19 cellular contexts compared by ENCODE assay signal in genomic region chr7:79414910-79415309, GRCh38. TPM values are rescaled to one million over a fixed set of nuclear protein-coding genes. Genes with fewer than 3 reads are reported as not detected.
A peak's percentile ranks its signal among the peaks of the same experiment; 100 is the strongest.
DNase-seq lines count a peak whose midpoint lies in the region; ATAC-seq and TF ChIP-seq lines count a peak whose summit lies in the region.
"Had no signal": no experiment of that assay in that cellular context is flagged by ENCODE, and none has a peak within 500 bp of the region (broad histone marks: within the 10 kb centered on the region; RNA-seq: fewer than 3 reads in every experiment).

No MANE protein-coding gene starts in this region.

- H3K4me2 ChIP-seq in GM23248 (ENCODE audit: unreplicated experiment) (no peak overlapping the region), PC-9 (no peak overlapping the region)

- ATAC-seq in sciatic nerve, result no peak
- ATAC-seq in HG02884 (IDR thresholded peaks at IDR 0.05; ENCODE audit: unreplicated experiment), result no peak
- ATAC-seq: SK-N-SH treated with all-trans-retinoic acid at 6 μM for 48 hours had no signal

- no peak for TF ChIP-seq POLR2A in spleen (IDR thresholded peaks at IDR 0.05)

- H3K9me2 ChIP-seq in GM23248 (ENCODE audit: insufficient read depth) (no peaks in the 10 kb centered on the region), PC-9 (ENCODE audit: insufficient read depth) (peaks cover 4% of the 10 kb centered on the region; the same call in 1 of the 2 replicates)

- H3K4me3 ChIP-seq in GM23248, result no peak overlapping the region
- no peak overlapping the region for H3K4me3 ChIP-seq in PC-9
- no peak overlapping the region for H3K4me3 ChIP-seq in fibroblast of mammary gland (ENCODE audit: control insufficient read depth, low read depth, low read length)
- no peak overlapping the region for H3K4me3 ChIP-seq in spleen

- H3K27ac ChIP-seq in GM23248 (no peak overlapping the region), PC-9 (no peak overlapping the region), spleen (peak overlapping the region in 5 of 8 donors; percentile 3 to 50 (median 15))

- DNase-seq in GM23248 (peak; percentile 29), PC-9 (no peak), fibroblast of mammary gland (ENCODE audit: low read depth) (peak; percentile 32), spleen (no peak), SHP77 treated with DMSO at 0.1 percent for 48 hours (lab: John Stamatoyannopoulos, UW) (no peak), sciatic nerve (ENCODE audit: low spot score) (no peak)
- DNase-seq: Calu3, DMS79 treated with DMSO at 0.1 percent for 48 hours, GF-D8, Kasumi-1, MV-4-11, NCI-H1105, NCI-H146, NCI-H2029, NCI-H226, NCI-H510A, NCI-H69 had no signal

- TF ChIP-seq CTCF in PC-9 (conservative IDR thresholded peaks at IDR 0.05), result no peak
- TF ChIP-seq CTCF in fibroblast of mammary gland (conservative IDR thresholded peaks at IDR 0.05; ENCODE audit: control insufficient read depth, insufficient read depth, low read depth, low read length), result no peak
- no peak for TF ChIP-seq CTCF in spleen (IDR thresholded peaks at IDR 0.05 in 8 of 11, conservative IDR thresholded peaks at IDR 0.05 in 3 of 11)

- no peaks in the 10 kb centered on the region for H3K27me3 ChIP-seq in GM23248 (replicated peaks; ENCODE audit: insufficient read depth)
- H3K27me3 ChIP-seq in PC-9 (ENCODE audit: insufficient read depth, low read depth), result no peaks in the 10 kb centered on the region
- H3K27me3 ChIP-seq in spleen (replicated peaks in 1 of 7), result no peaks in the 10 kb centered on the region

- CTCF ChIA-PET in PC-9 (lab: Charles Lee), result no interaction called here

- H3K79me2 ChIP-seq in GM23248 (ENCODE audit: insufficient read depth) (no peaks in the 10 kb centered on the region), PC-9 (ENCODE audit: low read depth) (no peaks in the 10 kb centered on the region)

- POLR2A ChIA-PET in PC-9 (lab: Charles Lee; ENCODE audit: unreplicated experiment), result no interaction called here

- H3K4me1 ChIP-seq in GM23248 (ENCODE audit: insufficient read depth) (peaks cover 4% of the 10 kb centered on the region), PC-9 (replicated peaks; ENCODE audit: insufficient read depth) (no peaks in the 10 kb centered on the region), spleen (no peaks in the 10 kb centered on the region)

- H3F3A ChIP-seq in GM23248 (ENCODE audit: insufficient read depth) (no peaks in the 10 kb centered on the region), PC-9 (ENCODE audit: insufficient read depth, low read depth) (no peaks in the 10 kb centered on the region)

- H2AFZ ChIP-seq in GM23248, result no peak overlapping the region
- H2AFZ ChIP-seq in PC-9, result peak overlapping the region; percentile 4; the same call in 1 of the 2 replicates

- intact Hi-C loops in PC-9 (cut with micrococcal nuclease; ENCODE audit: unreplicated experiment) (no loop called here), spleen (cut with DNase I; ENCODE audit: low total_unique reads) (no loop called here), sciatic nerve (cut with DNase I) (no loop called here)

- BruUV-seq in PC-9 (replicated peaks; lab: Mats Ljungman, UMichigan), result no TSS peak

- H3K36me3 ChIP-seq in GM23248 (ENCODE audit: low read depth) (no peaks in the 10 kb centered on the region), PC-9 (ENCODE audit: low read depth) (no peaks in the 10 kb centered on the region), spleen (no peaks in the 10 kb centered on the region)

- no peak overlapping the region for H3K9ac ChIP-seq in GM23248

- in situ Hi-C loops in GM23248 (cut with MboI), result no loop called here

- H4K20me1 ChIP-seq in GM23248 (ENCODE audit: insufficient read depth) (no peaks in the 10 kb centered on the region), PC-9 (ENCODE audit: insufficient read depth) (no peaks in the 10 kb centered on the region)

- no peaks in the 10 kb centered on the region for H3K9me3 ChIP-seq in GM23248 (ENCODE audit: low read depth)
- no peaks in the 10 kb centered on the region for H3K9me3 ChIP-seq in PC-9 (ENCODE audit: insufficient read depth, low read depth)
- no peaks in the 10 kb centered on the region for H3K9me3 ChIP-seq in spleen

RNA-seq across cellular contexts. Expression of gene MAGI2, which starts 38.6 kb away (rescaled TPM):
- total RNA-seq in GM23248 (2014; rRNA removed; shearing (Covaris generic)), result 4.1 and 8.1 TPM in 2 replicates
- polyA plus RNA-seq in GM23248 (2016; fragmentation: Nextera tagmentation; extraction: Ambion mirVana) (2.2 and 3.5 TPM in 2 replicates), spleen (1 to 10 TPM in 1 of 3 donors, under 1 TPM in 2; 0.74 to 1.4 (median 0.77) TPM)
- total RNA-seq in PC-9 (2021) (0.92 and 1.6 TPM in 2 replicates), spleen (10 to 100 TPM in 5 of 7 donors, 1 to 10 TPM in 2; 4.4 to 18.1 (median 14.0) TPM), sciatic nerve (51.3 TPM)

Comparison
In these comparisons a context has a peak if more than half of its experiments do, and no peak if none do; other contexts are left out.
1. DNase-seq: peak in GM23248 (single experiment) and fibroblast of mammary gland (single experiment); none in PC-9 (0 of 2), spleen (single experiment), SHP77 treated with DMSO at 0.1 percent for 48 hours (single experiment) and sciatic nerve (single experiment).
2. H3K27ac ChIP-seq: peak in spleen (5 of 8); none in GM23248 (single experiment) and PC-9 (single experiment).